In genomic region chr13:69107436-69107835, GRCh38 we compare ENCODE assay signal across 35 cellular contexts.
DNase-seq lines count a peak whose midpoint lies in the region; ATAC-seq and TF ChIP-seq lines count a peak whose summit lies in the region.
"Had no signal": no experiment of that assay in that cellular context is flagged by ENCODE, and none has a peak within 500 bp of the region (broad histone marks: within the 10 kb centered on the region; RNA-seq: fewer than 3 reads in every experiment).

No MANE protein-coding gene starts in this region.

- CTCF ChIA-PET in SK-N-SH (lab: Yijun Ruan, JAX) (interaction anchor here (1.2 kb wide), 1 partner anchor 20 kb away, joined by 3 read pairs; no protein-coding TSS in a partner anchor), HEK293 (lab: Yijun Ruan, JAX) (no interaction called here)

- no peaks in the 10 kb centered on the region for H3F3A ChIP-seq in SK-N-SH (replicated peaks; ENCODE audit: insufficient read depth)
- H3F3A ChIP-seq in SU-DHL-6 (ENCODE audit: insufficient read depth) = no peaks in the 10 kb centered on the region

- H4K20me1 ChIP-seq in SK-N-SH (ENCODE audit: insufficient read depth) (no peaks in the 10 kb centered on the region), SU-DHL-6 (ENCODE audit: low read depth, low read length) (no peaks in the 10 kb centered on the region)
- H4K20me1 ChIP-seq: BLaER1; BLaER1 treated with 17β-estradiol and CSF1 and Interleukin-3, amounts not matched to agents 10 nM and 100 nM had no signal

- H3K36me3 ChIP-seq in SK-N-SH (replicated peaks in 1 of 2; ENCODE audit: control insufficient read depth in 1 of 2, insufficient read depth in 2 of 2, low read length in 1 of 2) = no peaks in the 10 kb centered on the region
- no peaks in the 10 kb centered on the region for H3K36me3 ChIP-seq in HEK293 (ENCODE audit: control insufficient read depth in 2 of 2, insufficient read depth in 1 of 2, low read length in 2 of 2)
- H3K36me3 ChIP-seq in SU-DHL-6 (ENCODE audit: low read length) = 0 out of 2 replicates have a peak, but pooled peaks cover 3% of the 10 kb centered on the region
- H3K36me3 ChIP-seq: BE2C; BLaER1; BLaER1 treated with 17β-estradiol and CSF1 and Interleukin-3, amounts not matched to agents 10 nM and 100 nM had no signal

- TF ChIP-seq CTCF in SK-N-SH (IDR thresholded peaks at IDR 0.05) (no peak), HEK293 (tag by site-specific recombination; IDR thresholded peaks at IDR 0.05) (no peak), SU-DHL-6 (IDR thresholded peaks at IDR 0.05; ENCODE audit: insufficient read depth, low read length, poor library complexity, severe bottlenecking) (no peak), nephron progenitor cell (IDR thresholded peaks at IDR 0.05) (no peak)

- H3K27ac Mint-ChIP-seq in nephron progenitor cell = no peak overlapping the region
- H3K27ac Mint-ChIP-seq: B cell; CD14-positive monocyte; CD4-positive, alpha-beta memory T cell; CD4-positive, alpha-beta T cell; CD4-positive, CD25-positive, alpha-beta regulatory T cell; CD8-positive, alpha-beta memory T cell; CD8-positive, alpha-beta T cell had no signal

- H3K4me3 Mint-ChIP-seq in nephron progenitor cell = no peak overlapping the region
- H3K4me3 Mint-ChIP-seq: B cell; CD14-positive monocyte; CD4-positive, alpha-beta memory T cell; CD4-positive, alpha-beta T cell; CD4-positive, CD25-positive, alpha-beta regulatory T cell; CD8-positive, alpha-beta memory T cell; CD8-positive, alpha-beta T cell had no signal

- H3K4me2 ChIP-seq in SK-N-SH (no peak overlapping the region), SU-DHL-6 (ENCODE audit: low read depth, low read length, poor library complexity, severe bottlenecking) (no peak overlapping the region)
- H3K4me2 ChIP-seq: A549; BLaER1; BLaER1 treated with 17β-estradiol and CSF1 and Interleukin-3, amounts not matched to agents 10 nM and 100 nM had no signal

- H3K4me1 ChIP-seq in SK-N-SH (ENCODE audit: control insufficient read depth in 1 of 2, insufficient read depth in 2 of 2, low read depth in 1 of 2, low read length in 1 of 2) (no peaks in the 10 kb centered on the region), HEK293 (ENCODE audit: control insufficient read depth, insufficient read depth, low read length) (no peaks in the 10 kb centered on the region)
- H3K4me1 ChIP-seq: A549; BE2C; BLaER1; BLaER1 treated with 17β-estradiol and CSF1 and Interleukin-3, amounts not matched to agents 10 nM and 100 nM; Caco-2 had no signal

- H3K9me2 ChIP-seq in SK-N-SH (no peaks in the 10 kb centered on the region), SU-DHL-6 (replicated peaks; ENCODE audit: insufficient read depth, low read length) (no peaks in the 10 kb centered on the region)

- TF ChIP-seq RAD21 in SK-N-SH (IDR thresholded peaks at IDR 0.05; ENCODE audit: low read length) = no peak

- no peak overlapping the region for H3K4me3 ChIP-seq in SK-N-SH (ENCODE audit: low read depth in 2 of 2, low read length in 1 of 2)
- H3K4me3 ChIP-seq in HEK293 (ENCODE audit: low read depth, low read length) = no peak overlapping the region
- H3K4me3 ChIP-seq in SU-DHL-6 (ENCODE audit: insufficient read depth, low read length, poor library complexity, severe bottlenecking) = no peak overlapping the region
- H3K4me3 ChIP-seq: A549; BLaER1; BLaER1 treated with 17β-estradiol and CSF1 and Interleukin-3, amounts not matched to agents 10 nM and 100 nM had no signal

- H3K36me3 Mint-ChIP-seq in nephron progenitor cell (ENCODE audit: low read depth) = no peaks in the 10 kb centered on the region
- H3K36me3 Mint-ChIP-seq: CD14-positive monocyte; CD4-positive, CD25-positive, alpha-beta regulatory T cell; CD8-positive, alpha-beta memory T cell; CD8-positive, alpha-beta T cell had no signal

- TF ChIP-seq EP300 in SK-N-SH (IDR thresholded peaks at IDR 0.05; ENCODE audit: borderline replicate concordance in 1 of 2, low read depth in 1 of 2, low read length in 1 of 2) = no peak

- H3K9ac ChIP-seq in SK-N-SH (no peak overlapping the region), SU-DHL-6 (ENCODE audit: low read length) (no peak overlapping the region)
- H3K9ac ChIP-seq: BLaER1; BLaER1 treated with 17β-estradiol and CSF1 and Interleukin-3, amounts not matched to agents 10 nM and 100 nM had no signal

- H3K9me3 Mint-ChIP-seq in nephron progenitor cell = peaks cover 24% of the 10 kb centered on the region

- in situ Hi-C loops in KBM-7 (cut with MboI; ENCODE audit: low pct_unique_long_range_greater_than_20kb, low sequenced_read_pairs) = no loop called here

- POLR2A ChIA-PET in SK-N-SH (lab: Yijun Ruan, JAX) = no interaction called here
- POLR2A ChIA-PET in HEK293 (lab: Yijun Ruan, JAX) = no interaction called here

- H3K4me1 Mint-ChIP-seq in nephron progenitor cell = no peaks in the 10 kb centered on the region
- H3K4me1 Mint-ChIP-seq: B cell; CD14-positive monocyte; CD4-positive, alpha-beta memory T cell; CD4-positive, CD25-positive, alpha-beta regulatory T cell; CD8-positive, alpha-beta memory T cell had no signal

- no peaks in the 10 kb centered on the region for H3K27me3 Mint-ChIP-seq in nephron progenitor cell (ENCODE audit: low read depth, poor library complexity)
- H3K27me3 Mint-ChIP-seq: B cell; CD4-positive, alpha-beta memory T cell; CD4-positive, alpha-beta T cell; CD4-positive, CD25-positive, alpha-beta regulatory T cell; CD8-positive, alpha-beta memory T cell had no signal

- H3K9me3 ChIP-seq in SK-N-SH (no peaks in the 10 kb centered on the region), HEK293 (ENCODE audit: control insufficient read depth, insufficient read depth, low read depth, low read length) (no peaks in the 10 kb centered on the region), SU-DHL-6 (ENCODE audit: insufficient read depth, low read length) (peaks cover 18% of the 10 kb centered on the region; the same call in 1 of the 2 replicates)
- H3K9me3 ChIP-seq: A549, BE2C had no signal

- no peak for ATAC-seq in SK-N-SH treated with all-trans-retinoic acid at 6 μM for 48 hours
- no peak for ATAC-seq in HG02885 (IDR thresholded peaks at IDR 0.05; ENCODE audit: poor library complexity, unreplicated experiment)
- ATAC-seq: A549; CD8-positive, alpha-beta T cell had no signal

- H2AFZ ChIP-seq in SK-N-SH (ENCODE audit: low read depth) = no peak overlapping the region
- peak overlapping the region; percentile 12 for H2AFZ ChIP-seq in SU-DHL-6 (ENCODE audit: low read depth, low read length, severe bottlenecking)

- H3K27ac ChIP-seq in SK-N-SH (ENCODE audit: low read depth in 2 of 2, low read length in 1 of 2) (no peak overlapping the region), HEK293 (ENCODE audit: extremely low read depth, low read depth, low read length) (no peak overlapping the region), SU-DHL-6 (ENCODE audit: low read depth, low read length) (no peak overlapping the region)
- H3K27ac ChIP-seq: 22Rv1; A549; BLaER1; BLaER1 treated with 17β-estradiol and CSF1 and Interleukin-3, amounts not matched to agents 10 nM and 100 nM; C4-2B had no signal

- no peaks in the 10 kb centered on the region for H3K27me3 ChIP-seq in SK-N-SH (ENCODE audit: insufficient read depth)
- H3K27me3 ChIP-seq in SU-DHL-6 (ENCODE audit: low read length) = no peaks in the 10 kb centered on the region
- H3K27me3 ChIP-seq: BE2C; BLaER1; BLaER1 treated with 17β-estradiol and CSF1 and Interleukin-3, amounts not matched to agents 10 nM and 100 nM had no signal

- H3K79me2 ChIP-seq in SK-N-SH (ENCODE audit: insufficient read depth) (no peaks in the 10 kb centered on the region), SU-DHL-6 (ENCODE audit: insufficient read depth, low read length) (no peaks in the 10 kb centered on the region)

- DNase-seq in SK-N-SH = no peak
- DNase-seq in KBM-7 = peak; percentile 5
- no peak for DNase-seq in activated CD8-positive, alpha-beta memory T cell treated with anti-CD3 and anti-CD28 coated beads for 24 hours
- no peak for DNase-seq in nephron progenitor cell
- DNase-seq: 8988T; ACHN; AML-193; BE2C; C1 segment of cervical spinal cord; Caco-2; Calu3; CD4-positive, alpha-beta memory T cell; CD4-positive, alpha-beta T cell; CD4-positive, CD25-positive, alpha-beta regulatory T cell; CD8-positive, alpha-beta memory T cell; CD8-positive, alpha-beta T cell; COR-L47; DMS 273 treated with DMSO at 0.1 percent for 48 hours; DMS153; DMS53; DMS79; DMS79 treated with DMSO at 0.1 percent for 48 hours; DND-41; EL had no signal

TF ChIP-seq in SK-N-SH treated with all-trans-retinoic acid at 6 μM for 48 hours, 23 proteins besides CTCF, POLR2A, EP300 and RAD21 (continues in another document):
- TF ChIP-seq ZFP30 (CRISPR knock-in tag; IDR thresholded peaks at IDR 0.05) (peak; percentile 93), CSDC2 (CRISPR knock-in tag; IDR thresholded peaks at IDR 0.05) (no peak), ZNF8 (CRISPR knock-in tag; IDR thresholded peaks at IDR 0.05) (no peak)

TF ChIP-seq in SK-N-SH, 30 proteins besides CTCF, POLR2A, EP300 and RAD21 (continues in another document):
- TF ChIP-seq USF2 (IDR thresholded peaks at IDR 0.05; ENCODE audit: borderline replicate concordance, low read depth, low read length) (no peak), GATA2 (CRISPR knock-in tag; IDR thresholded peaks at IDR 0.05) (no peak), EZH2phosphoT487 (IDR thresholded peaks at IDR 0.05; ENCODE audit: borderline replicate concordance, low read depth) (no peak), FOXM1 (IDR thresholded peaks at IDR 0.05; ENCODE audit: low read depth) (no peak)

TF ChIP-seq in HEK293, 187 proteins besides CTCF, POLR2A, EP300 and RAD21:
- TF ChIP-seq ZNF48 (tag by site-specific recombination; IDR thresholded peaks at IDR 0.05) (no peak), SETDB1 (IDR thresholded peaks at IDR 0.05; ENCODE audit: insufficient read length, low read length) (peak; percentile 49)
TF ChIP-seq in HEK293: peak in this region for 1.
